Comparison of ENCODE assay signal across 1 cellular context in the genomic region with DNA sequence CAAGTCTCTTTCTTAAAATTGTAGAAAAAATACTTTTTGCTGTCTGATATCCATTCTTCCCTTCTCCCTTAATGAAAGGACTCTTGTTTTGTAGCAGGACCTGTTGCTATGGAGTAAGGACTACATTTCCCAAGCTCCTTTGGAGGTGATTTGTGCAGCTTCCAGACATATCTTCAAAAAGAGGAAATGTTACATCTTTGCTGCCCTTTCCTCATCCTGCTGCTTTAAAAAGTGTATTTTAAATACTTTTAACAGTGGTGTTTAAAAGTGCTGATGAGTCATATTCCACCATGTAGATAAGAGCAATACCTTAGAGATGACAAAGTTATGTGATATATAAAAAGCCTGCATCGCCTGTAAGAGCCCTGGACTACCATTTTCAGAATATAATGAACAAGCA.
TF ChIP-seq lines count a peak whose summit lies in the region.

No MANE protein-coding gene starts in this region.

TF ChIP-seq in HEK293, 187 proteins besides CTCF, POLR2A, EP300 and RAD21 (continued from another document):
- TF ChIP-seq, protein P1, sequence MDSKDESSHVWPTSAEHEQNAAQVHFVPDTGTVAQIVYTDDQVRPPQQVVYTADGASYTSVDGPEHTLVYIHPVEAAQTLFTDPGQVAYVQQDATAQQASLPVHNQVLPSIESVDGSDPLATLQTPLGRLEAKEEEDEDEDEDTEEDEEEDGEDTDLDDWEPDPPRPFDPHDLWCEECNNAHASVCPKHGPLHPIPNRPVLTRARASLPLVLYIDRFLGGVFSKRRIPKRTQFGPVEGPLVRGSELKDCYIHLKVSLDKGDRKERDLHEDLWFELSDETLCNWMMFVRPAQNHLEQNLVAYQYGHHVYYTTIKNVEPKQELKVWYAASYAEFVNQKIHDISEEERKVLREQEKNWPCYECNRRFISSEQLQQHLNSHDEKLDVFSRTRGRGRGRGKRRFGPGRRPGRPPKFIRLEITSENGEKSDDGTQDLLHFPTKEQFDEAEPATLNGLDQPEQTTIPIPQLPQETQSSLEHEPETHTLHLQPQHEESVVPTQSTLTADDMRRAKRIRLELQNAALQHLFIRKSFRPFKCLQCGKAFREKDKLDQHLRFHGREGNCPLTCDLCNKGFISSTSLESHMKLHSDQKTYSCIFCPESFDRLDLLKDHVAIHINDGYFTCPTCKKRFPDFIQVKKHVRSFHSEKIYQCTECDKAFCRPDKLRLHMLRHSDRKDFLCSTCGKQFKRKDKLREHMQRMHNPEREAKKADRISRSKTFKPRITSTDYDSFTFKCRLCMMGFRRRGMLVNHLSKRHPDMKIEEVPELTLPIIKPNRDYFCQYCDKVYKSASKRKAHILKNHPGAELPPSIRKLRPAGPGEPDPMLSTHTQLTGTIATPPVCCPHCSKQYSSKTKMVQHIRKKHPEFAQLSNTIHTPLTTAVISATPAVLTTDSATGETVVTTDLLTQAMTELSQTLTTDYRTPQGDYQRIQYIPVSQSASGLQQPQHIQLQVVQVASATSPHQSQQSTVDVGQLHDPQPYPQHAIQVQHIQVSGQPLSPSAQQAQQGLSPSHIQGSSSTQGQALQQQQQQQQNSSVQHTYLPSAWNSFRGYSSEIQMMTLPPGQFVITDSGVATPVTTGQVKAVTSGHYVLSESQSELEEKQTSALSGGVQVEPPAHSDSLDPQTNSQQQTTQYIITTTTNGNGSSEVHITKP (tag by site-specific recombination; IDR thresholded peaks at IDR 0.05) = no peak
